Comparison of ENCODE assay signal across 1 cellular context in the genomic region with DNA sequence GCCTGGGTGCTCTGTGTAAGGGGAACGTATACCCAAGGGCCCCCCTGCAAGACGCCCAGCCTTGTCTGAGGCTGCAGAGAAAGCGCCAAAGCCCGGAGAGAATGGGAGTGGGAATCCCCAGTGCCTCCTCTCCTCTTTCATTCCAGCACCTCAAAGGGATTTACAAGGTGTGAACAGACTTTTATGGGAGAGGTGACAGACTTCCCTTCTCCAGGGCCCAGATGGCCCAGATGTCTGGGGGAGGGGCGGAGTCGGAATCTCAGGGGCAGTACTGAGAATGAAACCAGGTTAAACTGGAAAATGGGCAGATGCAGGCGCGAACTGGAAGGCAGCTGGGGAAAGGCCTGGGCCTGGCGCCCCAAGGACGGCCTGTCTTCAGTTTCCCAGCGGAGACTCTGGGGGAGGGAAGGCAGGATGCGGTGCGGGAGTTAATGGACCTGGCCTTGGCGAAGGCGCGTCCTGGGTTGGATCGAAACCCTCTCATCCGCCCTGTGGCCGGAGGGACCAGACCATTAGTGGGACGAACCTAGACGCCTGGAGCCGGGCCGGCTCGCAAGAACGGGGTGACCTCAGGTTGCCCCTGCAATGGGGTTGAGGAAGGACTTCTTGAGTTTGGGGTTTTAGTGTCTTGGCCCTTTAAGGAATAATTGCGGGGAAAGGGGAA.
TF ChIP-seq lines count a peak whose summit lies in the region.

No MANE protein-coding gene starts in this region.

TF ChIP-seq in K562, 482 proteins besides CTCF, POLR2A, EP300 and RAD21 (continued from another document):
- TF ChIP-seq, protein P1, sequence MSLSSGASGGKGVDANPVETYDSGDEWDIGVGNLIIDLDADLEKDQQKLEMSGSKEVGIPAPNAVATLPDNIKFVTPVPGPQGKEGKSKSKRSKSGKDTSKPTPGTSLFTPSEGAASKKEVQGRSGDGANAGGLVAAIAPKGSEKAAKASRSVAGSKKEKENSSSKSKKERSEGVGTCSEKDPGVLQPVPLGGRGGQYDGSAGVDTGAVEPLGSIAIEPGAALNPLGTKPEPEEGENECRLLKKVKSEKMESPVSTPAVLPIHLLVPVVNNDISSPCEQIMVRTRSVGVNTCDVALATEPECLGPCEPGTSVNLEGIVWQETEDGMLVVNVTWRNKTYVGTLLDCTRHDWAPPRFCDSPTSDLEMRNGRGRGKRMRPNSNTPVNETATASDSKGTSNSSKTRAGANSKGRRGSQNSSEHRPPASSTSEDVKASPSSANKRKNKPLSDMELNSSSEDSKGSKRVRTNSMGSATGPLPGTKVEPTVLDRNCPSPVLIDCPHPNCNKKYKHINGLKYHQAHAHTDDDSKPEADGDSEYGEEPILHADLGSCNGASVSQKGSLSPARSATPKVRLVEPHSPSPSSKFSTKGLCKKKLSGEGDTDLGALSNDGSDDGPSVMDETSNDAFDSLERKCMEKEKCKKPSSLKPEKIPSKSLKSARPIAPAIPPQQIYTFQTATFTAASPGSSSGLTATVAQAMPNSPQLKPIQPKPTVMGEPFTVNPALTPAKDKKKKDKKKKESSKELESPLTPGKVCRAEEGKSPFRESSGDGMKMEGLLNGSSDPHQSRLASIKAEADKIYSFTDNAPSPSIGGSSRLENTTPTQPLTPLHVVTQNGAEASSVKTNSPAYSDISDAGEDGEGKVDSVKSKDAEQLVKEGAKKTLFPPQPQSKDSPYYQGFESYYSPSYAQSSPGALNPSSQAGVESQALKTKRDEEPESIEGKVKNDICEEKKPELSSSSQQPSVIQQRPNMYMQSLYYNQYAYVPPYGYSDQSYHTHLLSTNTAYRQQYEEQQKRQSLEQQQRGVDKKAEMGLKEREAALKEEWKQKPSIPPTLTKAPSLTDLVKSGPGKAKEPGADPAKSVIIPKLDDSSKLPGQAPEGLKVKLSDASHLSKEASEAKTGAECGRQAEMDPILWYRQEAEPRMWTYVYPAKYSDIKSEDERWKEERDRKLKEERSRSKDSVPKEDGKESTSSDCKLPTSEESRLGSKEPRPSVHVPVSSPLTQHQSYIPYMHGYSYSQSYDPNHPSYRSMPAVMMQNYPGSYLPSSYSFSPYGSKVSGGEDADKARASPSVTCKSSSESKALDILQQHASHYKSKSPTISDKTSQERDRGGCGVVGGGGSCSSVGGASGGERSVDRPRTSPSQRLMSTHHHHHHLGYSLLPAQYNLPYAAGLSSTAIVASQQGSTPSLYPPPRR (CRISPR knock-in tag; IDR thresholded peaks at IDR 0.05; ENCODE audit: borderline replicate concordance) = 0 out of 2 replicates have a peak, but pooled peaks have one; percentile 20
- TF ChIP-seq NR3C1 (CRISPR knock-in tag; IDR thresholded peaks at IDR 0.05) (no peak), ZFX (CRISPR knock-in tag; IDR thresholded peaks at IDR 0.05) (peak; percentile 48), SRF (CRISPR knock-in tag; IDR thresholded peaks at IDR 0.05) (0 out of 4 replicates have a peak, but pooled peaks of 1 of the 2 experiments have one; percentile 1), HLTF (IDR thresholded peaks at IDR 0.05) (peak; percentile 54; the same call in 1 of the 2 replicates)
- TF ChIP-seq, protein P2, sequence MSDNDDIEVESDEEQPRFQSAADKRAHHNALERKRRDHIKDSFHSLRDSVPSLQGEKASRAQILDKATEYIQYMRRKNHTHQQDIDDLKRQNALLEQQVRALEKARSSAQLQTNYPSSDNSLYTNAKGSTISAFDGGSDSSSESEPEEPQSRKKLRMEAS (CRISPR knock-in tag; IDR thresholded peaks at IDR 0.05) = peak; percentile 32; the same call in 1 of the 2 replicates
- TF ChIP-seq, protein P3, sequence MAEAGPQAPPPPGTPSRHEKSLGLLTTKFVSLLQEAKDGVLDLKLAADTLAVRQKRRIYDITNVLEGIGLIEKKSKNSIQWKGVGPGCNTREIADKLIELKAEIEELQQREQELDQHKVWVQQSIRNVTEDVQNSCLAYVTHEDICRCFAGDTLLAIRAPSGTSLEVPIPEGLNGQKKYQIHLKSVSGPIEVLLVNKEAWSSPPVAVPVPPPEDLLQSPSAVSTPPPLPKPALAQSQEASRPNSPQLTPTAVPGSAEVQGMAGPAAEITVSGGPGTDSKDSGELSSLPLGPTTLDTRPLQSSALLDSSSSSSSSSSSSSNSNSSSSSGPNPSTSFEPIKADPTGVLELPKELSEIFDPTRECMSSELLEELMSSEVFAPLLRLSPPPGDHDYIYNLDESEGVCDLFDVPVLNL (CRISPR knock-in tag; IDR thresholded peaks at IDR 0.05; ENCODE audit: low read depth) = 0 out of 2 replicates have a peak, but pooled peaks have one; percentile 46
- TF ChIP-seq, protein P4, sequence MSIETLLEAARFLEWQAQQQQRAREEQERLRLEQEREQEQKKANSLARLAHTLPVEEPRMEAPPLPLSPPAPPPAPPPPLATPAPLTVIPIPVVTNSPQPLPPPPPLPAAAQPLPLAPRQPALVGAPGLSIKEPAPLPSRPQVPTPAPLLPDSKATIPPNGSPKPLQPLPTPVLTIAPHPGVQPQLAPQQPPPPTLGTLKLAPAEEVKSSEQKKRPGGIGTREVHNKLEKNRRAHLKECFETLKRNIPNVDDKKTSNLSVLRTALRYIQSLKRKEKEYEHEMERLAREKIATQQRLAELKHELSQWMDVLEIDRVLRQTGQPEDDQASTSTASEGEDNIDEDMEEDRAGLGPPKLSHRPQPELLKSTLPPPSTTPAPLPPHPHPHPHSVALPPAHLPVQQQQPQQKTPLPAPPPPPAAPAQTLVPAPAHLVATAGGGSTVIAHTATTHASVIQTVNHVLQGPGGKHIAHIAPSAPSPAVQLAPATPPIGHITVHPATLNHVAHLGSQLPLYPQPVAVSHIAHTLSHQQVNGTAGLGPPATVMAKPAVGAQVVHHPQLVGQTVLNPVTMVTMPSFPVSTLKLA (conservative IDR thresholded peaks at IDR 0.05) = 0 out of 4 replicates have a peak, but pooled peaks of 1 of the 2 experiments have one; percentile 27
- TF ChIP-seq, protein P5, sequence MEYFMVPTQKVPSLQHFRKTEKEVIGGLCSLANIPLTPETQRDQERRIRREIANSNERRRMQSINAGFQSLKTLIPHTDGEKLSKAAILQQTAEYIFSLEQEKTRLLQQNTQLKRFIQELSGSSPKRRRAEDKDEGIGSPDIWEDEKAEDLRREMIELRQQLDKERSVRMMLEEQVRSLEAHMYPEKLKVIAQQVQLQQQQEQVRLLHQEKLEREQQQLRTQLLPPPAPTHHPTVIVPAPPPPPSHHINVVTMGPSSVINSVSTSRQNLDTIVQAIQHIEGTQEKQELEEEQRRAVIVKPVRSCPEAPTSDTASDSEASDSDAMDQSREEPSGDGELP (CRISPR knock-in tag; IDR thresholded peaks at IDR 0.05; ENCODE audit: borderline replicate concordance) = peak; percentile 31; the same call in 1 of the 2 replicates
- TF ChIP-seq, protein P6, sequence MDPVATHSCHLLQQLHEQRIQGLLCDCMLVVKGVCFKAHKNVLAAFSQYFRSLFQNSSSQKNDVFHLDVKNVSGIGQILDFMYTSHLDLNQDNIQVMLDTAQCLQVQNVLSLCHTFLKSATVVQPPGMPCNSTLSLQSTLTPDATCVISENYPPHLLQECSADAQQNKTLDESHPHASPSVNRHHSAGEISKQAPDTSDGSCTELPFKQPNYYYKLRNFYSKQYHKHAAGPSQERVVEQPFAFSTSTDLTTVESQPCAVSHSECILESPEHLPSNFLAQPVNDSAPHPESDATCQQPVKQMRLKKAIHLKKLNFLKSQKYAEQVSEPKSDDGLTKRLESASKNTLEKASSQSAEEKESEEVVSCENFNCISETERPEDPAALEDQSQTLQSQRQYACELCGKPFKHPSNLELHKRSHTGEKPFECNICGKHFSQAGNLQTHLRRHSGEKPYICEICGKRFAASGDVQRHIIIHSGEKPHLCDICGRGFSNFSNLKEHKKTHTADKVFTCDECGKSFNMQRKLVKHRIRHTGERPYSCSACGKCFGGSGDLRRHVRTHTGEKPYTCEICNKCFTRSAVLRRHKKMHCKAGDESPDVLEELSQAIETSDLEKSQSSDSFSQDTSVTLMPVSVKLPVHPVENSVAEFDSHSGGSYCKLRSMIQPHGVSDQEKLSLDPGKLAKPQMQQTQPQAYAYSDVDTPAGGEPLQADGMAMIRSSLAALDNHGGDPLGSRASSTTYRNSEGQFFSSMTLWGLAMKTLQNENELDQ (CRISPR knock-in tag; IDR thresholded peaks at IDR 0.05; ENCODE audit: borderline replicate concordance) = 0 out of 2 replicates have a peak, but pooled peaks have one; percentile 43
